Comparison of ENCODE assay signal across 1 cellular context in genomic region chr9:128770286-128770685, GRCh38.
TF ChIP-seq lines count a peak whose summit lies in the region.

No MANE protein-coding gene starts in this region.

TF ChIP-seq in K562, 482 proteins besides CTCF, POLR2A, EP300 and RAD21:
- TF ChIP-seq E2F5 (CRISPR knock-in tag; IDR thresholded peaks at IDR 0.05) = no peak
- TF ChIP-seq RBM25 (IDR thresholded peaks at IDR 0.05; ENCODE audit: low read depth, low read length, severe bottlenecking) = peak; percentile 76
- peak; percentile 43; the same call in 1 of the 2 replicates for TF ChIP-seq BCOR (IDR thresholded peaks at IDR 0.05)
- TF ChIP-seq ZNF280B (CRISPR knock-in tag; IDR thresholded peaks at IDR 0.05) = no peak
